Comparison of ENCODE assay signal across 8 cellular contexts in genomic region chr19:10074153-10074552, GRCh38. TPM values are rescaled to one million over a fixed set of nuclear protein-coding genes. Genes with fewer than 3 reads are reported as not detected.
DNase-seq lines count a peak whose midpoint lies in the region; ATAC-seq lines count a peak whose summit lies in the region.

No MANE protein-coding gene starts in this region.

- peak; percentile 31 for DNase-seq in NK-92 treated with Interleukin-12 subunit alpha and Interleukin-12 subunit beta, amount 100 ng/mL, for 24 hours (lab: John Stamatoyannopoulos, UW)
- DNase-seq in NK-92 (lab: John Stamatoyannopoulos, UW; ENCODE audit: unreplicated experiment) (no peak), OCI-M1 (lab: John Stamatoyannopoulos, UW) (peak; percentile 70), amniotic epithelial cell (ENCODE audit: low read depth) (peak; percentile 16), myocyte (ENCODE audit: low read depth) (peak; percentile 13), NCI-H510A (lab: John Stamatoyannopoulos, UW) (no peak), globus pallidus (ENCODE audit: low spot score) (no peak)

- no peak for ATAC-seq in HG03565 (IDR thresholded peaks at IDR 0.05; ENCODE audit: unreplicated experiment)

RNA-seq across cellular contexts. Expression of gene SHFL, which starts 12.0 kb away (rescaled TPM):
- 21.8 and 25.0 TPM in 2 replicates for total RNA-seq in myocyte
- polyA plus RNA-seq in myocyte (2012): 26.0 TPM

RNA-seq across cellular contexts. Expression of gene ANGPTL6, which starts 28.3 kb away (rescaled TPM):
- total RNA-seq in myocyte: 0.11 TPM in 1 of 2 replicates, not detected in the other
- 0.61 TPM for polyA plus RNA-seq in myocyte (2012)

RNA-seq across cellular contexts. Expression of gene PPAN, which starts 32.0 kb away (rescaled TPM):
- 24.8 and 28.3 TPM in 2 replicates for total RNA-seq in myocyte
- polyA plus RNA-seq in myocyte (2012): 33.1 TPM

RNA-seq across cellular contexts. Expression of gene P2RY11, which starts 37.3 kb away (rescaled TPM):
- 3.1 and 4.0 TPM in 2 replicates for total RNA-seq in myocyte
- 9.5 TPM for polyA plus RNA-seq in myocyte (2012)

RNA-seq across cellular contexts. Expression of gene EIF3G, which starts 45.5 kb away (rescaled TPM):
- 226 and 251 TPM in 2 replicates for total RNA-seq in myocyte
- 209 TPM for polyA plus RNA-seq in myocyte (2012)

Comparison
In these comparisons a context has a peak if more than half of its experiments do, and no peak if none do; other contexts are left out.
1. DNase-seq: peak in NK-92 treated with Interleukin-12 subunit alpha and Interleukin-12 subunit beta, amount 100 ng/mL, for 24 hours (single experiment), OCI-M1 (single experiment), amniotic epithelial cell (single experiment) and myocyte (single experiment); none in NK-92 (single experiment), NCI-H510A (single experiment) and globus pallidus (single experiment).